11 cellular contexts compared by ENCODE assay signal in the genomic region with DNA sequence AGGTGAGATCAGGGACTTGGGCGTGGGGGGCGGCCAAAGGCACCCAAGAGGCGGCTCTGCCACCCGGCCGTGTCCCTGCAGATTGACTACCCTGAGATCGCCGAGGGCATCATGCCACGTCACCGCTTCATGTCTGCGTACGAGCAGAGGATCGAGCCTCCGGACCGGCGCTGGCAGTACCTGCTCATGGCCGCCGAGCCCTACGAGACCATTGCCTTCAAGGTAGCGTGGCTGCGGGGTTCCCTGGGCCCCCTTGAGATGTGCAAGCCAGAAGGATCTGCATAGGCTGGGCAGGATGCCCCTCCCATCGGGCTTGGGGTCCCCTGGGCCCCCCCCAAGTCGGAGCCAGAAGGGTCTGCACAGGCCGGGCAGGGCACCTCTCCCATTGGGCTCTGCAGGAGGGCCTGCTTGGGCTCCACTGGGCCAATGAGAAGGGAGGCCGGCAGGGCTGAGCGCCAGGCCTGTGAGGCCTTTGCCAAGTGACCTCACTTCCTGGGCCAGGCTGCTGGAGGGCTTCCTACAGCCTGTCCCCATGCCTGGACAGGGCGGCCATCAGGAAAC. TPM values are rescaled to one million over a fixed set of nuclear protein-coding genes. Genes with fewer than 3 reads are reported as not detected.
DNase-seq lines count a peak whose midpoint lies in the region; ATAC-seq and TF ChIP-seq lines count a peak whose summit lies in the region.
"Had no signal": no experiment of that assay in that cellular context is flagged by ENCODE, and none has a peak within 500 bp of the region (broad histone marks: within the 10 kb centered on the region; RNA-seq: fewer than 3 reads in every experiment).

No MANE protein-coding gene starts in this region.

- no peak for TF ChIP-seq EP300 in stomach (IDR thresholded peaks at IDR 0.05)

- no peak overlapping the region for H3K4me3 Mint-ChIP-seq in HFFc6
- H3K4me3 Mint-ChIP-seq: activated naive CD8-positive, alpha-beta T cell treated with anti-CD3 and anti-CD28 coated beads, Interleukin-2, amount 10 ng/mL, durations not matched to agents 7 days and 5 days had no signal

- no peaks in the 10 kb centered on the region for H3K9me2 ChIP-seq in MM.1S (replicated peaks; ENCODE audit: insufficient read depth, low read length)

- H3K4me1 ChIP-seq in heart right ventricle (peaks cover 7 to 49% (median 35%) of the 10 kb centered on the region in 9 donors), stomach (peaks cover 24 to 68% (median 41%) of the 10 kb centered on the region in 4 donors), MM.1S (ENCODE audit: low read length) (no peaks in the 10 kb centered on the region)

- H3K27me3 Mint-ChIP-seq in HFFc6 (ENCODE audit: insufficient read depth), result peaks cover 3% of the 10 kb centered on the region; the same call in 1 of the 2 replicates

- TF ChIP-seq CTCF in HFFc6 (IDR thresholded peaks at IDR 0.05) (no peak), VCaP (conservative IDR thresholded peaks at IDR 0.05) (no peak), heart right ventricle (IDR thresholded peaks at IDR 0.05) (no peak), stomach (IDR thresholded peaks at IDR 0.05) (no peak), MM.1S (IDR thresholded peaks at IDR 0.05; ENCODE audit: low read length) (no peak)

- H3K27me3 ChIP-seq in heart right ventricle (peaks cover 20 to 33% (median 26%) of the 10 kb centered on the region in 7 donors), stomach (peaks cover 15 to 43% (median 29%) of the 10 kb centered on the region in 3 donors), MM.1S (replicated peaks; ENCODE audit: insufficient read depth, low read length) (no peaks in the 10 kb centered on the region)

- DNase-seq in HFFc6 (peak; percentile 37), heart right ventricle (peak; percentile 51 to 73), stomach (peak; percentile 50), MM.1S (no peak)
- DNase-seq: activated naive CD8-positive, alpha-beta T cell treated with anti-CD3 and anti-CD28 coated beads, Interleukin-2, amount 10 ng/mL, durations not matched to agents 7 days and 5 days; effector CD8-positive, alpha-beta T cell; NCI-H146 had no signal

- ATAC-seq in heart right ventricle, result peak in 7 of 8 donors; percentile 31 to 85 (median 69)
- ATAC-seq in GM21737 (IDR thresholded peaks at IDR 0.05; ENCODE audit: unreplicated experiment), result no peak
- no peak for ATAC-seq in HG03565 (IDR thresholded peaks at IDR 0.05; ENCODE audit: unreplicated experiment)

- peaks cover 9% of the 10 kb centered on the region for H3K4me1 Mint-ChIP-seq in HFFc6 (ENCODE audit: low read depth)

- H3K9me3 ChIP-seq in heart right ventricle (no peaks in the 10 kb centered on the region), stomach (no peaks in the 10 kb centered on the region), MM.1S (replicated peaks; ENCODE audit: insufficient read depth, low read length) (no peaks in the 10 kb centered on the region)
- H3K9me3 ChIP-seq: suprapubic skin had no signal

- WGBS in heart right ventricle, 2 donors, result 74 to 80% methylated on average over 26 of the region's 26 CpGs
- WGBS in stomach, 5 donors, result 34 to 91% (median 81%) methylated on average over 5 to 26 of the region's 26 CpGs

- H3F3A ChIP-seq in MM.1S (ENCODE audit: insufficient read depth, low read length), result peaks cover 24% of the 10 kb centered on the region

- H3K9ac ChIP-seq in MM.1S (ENCODE audit: low read length), result no peak overlapping the region

- no peak overlapping the region for H3K27ac Mint-ChIP-seq in HFFc6
- H3K27ac Mint-ChIP-seq: activated naive CD8-positive, alpha-beta T cell treated with anti-CD3 and anti-CD28 coated beads, Interleukin-2, amount 10 ng/mL, durations not matched to agents 7 days and 5 days had no signal

- no peaks in the 10 kb centered on the region for H3K36me3 Mint-ChIP-seq in HFFc6 (ENCODE audit: low read depth)

- H3K27ac ChIP-seq in VCaP, result peak overlapping the region; percentile 67
- peak overlapping the region in 2 of 10 donors; percentile 4 to 6 for H3K27ac ChIP-seq in heart right ventricle
- H3K27ac ChIP-seq in stomach, result no peak overlapping the region
- no peak overlapping the region for H3K27ac ChIP-seq in MM.1S (ENCODE audit: low read length)
- H3K27ac ChIP-seq: suprapubic skin had no signal

- no peak overlapping the region for H3K4me3 ChIP-seq in heart right ventricle
- no peak overlapping the region for H3K4me3 ChIP-seq in stomach
- H3K4me3 ChIP-seq in MM.1S (ENCODE audit: low read length), result no peak overlapping the region
- H3K4me3 ChIP-seq: suprapubic skin had no signal

- H3K36me3 ChIP-seq in heart right ventricle, result peaks cover 13 to 65% (median 45%) of the 10 kb centered on the region in 9 donors
- H3K36me3 ChIP-seq in stomach, result peaks cover 54 to 74% (median 66%) of the 10 kb centered on the region in 4 donors
- peaks cover 32% of the 10 kb centered on the region for H3K36me3 ChIP-seq in MM.1S (replicated peaks; ENCODE audit: insufficient read depth, low read length)

- H3K9me3 Mint-ChIP-seq in HFFc6, result no peaks in the 10 kb centered on the region
- H3K9me3 Mint-ChIP-seq: activated naive CD8-positive, alpha-beta T cell treated with anti-CD3 and anti-CD28 coated beads, Interleukin-2, amount 10 ng/mL, durations not matched to agents 7 days and 5 days had no signal

- H4K20me1 ChIP-seq in MM.1S (ENCODE audit: insufficient read depth, low read length), result peaks cover 21% of the 10 kb centered on the region

- no peak overlapping the region for H3K4me2 ChIP-seq in MM.1S (ENCODE audit: low read depth, low read length)

- TF ChIP-seq POLR2A in stomach (IDR thresholded peaks at IDR 0.05), result no peak

- intact Hi-C loops in heart right ventricle (cut with DNase I), result no loop called here
- intact Hi-C loops in stomach (cut with DNase I; ENCODE audit: low total_unique reads), result no loop called here

- H3K79me2 ChIP-seq in MM.1S (ENCODE audit: low read length), result peaks cover 63% of the 10 kb centered on the region

- no peak overlapping the region for H2AFZ ChIP-seq in MM.1S (ENCODE audit: low read length)

RNA-seq across cellular contexts. Expression of gene AMH, which starts 2.2 kb away (rescaled TPM):
- 1 to 10 TPM in 5 of 6 experiments, under 1 TPM in 1; 0.98 to 2.3 (median 1.4) TPM for total RNA-seq in HFFc6 (2021; fragmentation: NEBNext Ultra II Directional; extraction: Animal tissue kit (Norgen Biotek cat#: 25700))
- total RNA-seq in heart right ventricle (under 1 TPM; 0.15 to 0.70 (median 0.41) TPM), stomach (1 to 10 TPM in 2 of 5 donors, under 1 TPM in 1, not detected in 2; 0.45 to 2.0 (median 1.1) TPM)
- polyA plus RNA-seq in heart right ventricle (1 to 10 TPM in 1 of 2 donors, under 1 TPM in 1; 0.30 to 1.0 TPM), stomach (1 to 10 TPM in 1 of 3 donors, under 1 TPM in 2; 0.50 to 1.5 (median 0.61) TPM)

RNA-seq across cellular contexts. Expression of gene JSRP1, which starts 9.3 kb away (rescaled TPM):
- total RNA-seq in HFFc6 (2021; fragmentation: NEBNext Ultra II Directional; extraction: Animal tissue kit (Norgen Biotek cat#: 25700)), result under 1 TPM; 0.27 to 0.99 (median 0.72) TPM
- under 1 TPM in 3 of 10 donors, not detected in 7; 0.31 to 0.72 (median 0.45) TPM for total RNA-seq in heart right ventricle
- polyA plus RNA-seq in heart right ventricle, result under 1 TPM in 1 of 2 donors, not detected in 1; 0.29 TPM
- under 1 TPM in 1 of 5 donors, not detected in 4; 0.58 TPM for total RNA-seq in stomach
- under 1 TPM in 2 of 3 donors, not detected in 1; 0.68 to 0.75 TPM for polyA plus RNA-seq in stomach
- total RNA-seq: suprapubic skin had no signal

RNA-seq across cellular contexts. Expression of gene SF3A2, which starts 10.3 kb away (rescaled TPM):
- total RNA-seq in HFFc6 (2021; fragmentation: NEBNext Ultra II Directional; extraction: Animal tissue kit (Norgen Biotek cat#: 25700)), result 10 to 100 TPM; 48.7 to 60.6 (median 54.8) TPM
- total RNA-seq in heart right ventricle, result 10 to 100 TPM; 24.6 to 45.2 (median 30.4) TPM
- 10 to 100 TPM; 25.8 to 47.3 TPM for polyA plus RNA-seq in heart right ventricle
- total RNA-seq in stomach, result 100 to 1,000 TPM in 1 of 5 donors, 10 to 100 TPM in 4; 25.8 to 214 (median 33.9) TPM
- 10 to 100 TPM; 33.3 to 42.4 (median 40.2) TPM for polyA plus RNA-seq in stomach

RNA-seq across cellular contexts. Expression of gene PLEKHJ1, which starts 10.8 kb away (rescaled TPM):
- total RNA-seq in HFFc6 (2021; fragmentation: NEBNext Ultra II Directional; extraction: Animal tissue kit (Norgen Biotek cat#: 25700)), result 10 to 100 TPM; 45.9 to 57.3 (median 50.2) TPM
- total RNA-seq in heart right ventricle (10 to 100 TPM; 40.0 to 76.5 (median 45.0) TPM), stomach (100 to 1,000 TPM in 2 of 5 donors, 10 to 100 TPM in 3; 22.2 to 459 (median 96.9) TPM)
- polyA plus RNA-seq in heart right ventricle (100 to 1,000 TPM in 1 of 2 donors, 10 to 100 TPM in 1; 83.6 to 103 TPM), stomach (100 to 1,000 TPM; 113 to 173 (median 132) TPM)

RNA-seq across cellular contexts. Expression of gene PEAK3, which starts 35.1 kb away (rescaled TPM):
- total RNA-seq in HFFc6 (2021; fragmentation: NEBNext Ultra II Directional; extraction: Animal tissue kit (Norgen Biotek cat#: 25700)), result under 1 TPM; 0.07 to 0.53 (median 0.36) TPM
- total RNA-seq in heart right ventricle, result 1 to 10 TPM in 1 of 10 donors, under 1 TPM in 9; 0.11 to 1.1 (median 0.22) TPM
- under 1 TPM; 0.13 to 0.22 TPM for polyA plus RNA-seq in heart right ventricle
- total RNA-seq in stomach, result 1 to 10 TPM in 1 of 5 donors, under 1 TPM in 1, not detected in 3; 0.87 to 1.4 TPM
- polyA plus RNA-seq in stomach, result under 1 TPM in 2 of 3 donors, not detected in 1; 0.15 to 0.31 TPM

Comparison
In these comparisons a context has a peak if more than half of its experiments do, and no peak if none do; other contexts are left out.
1. ATAC-seq: peak in heart right ventricle (7 of 8); none in GM21737 (single experiment) and HG03565 (single experiment).